In the genomic region with DNA sequence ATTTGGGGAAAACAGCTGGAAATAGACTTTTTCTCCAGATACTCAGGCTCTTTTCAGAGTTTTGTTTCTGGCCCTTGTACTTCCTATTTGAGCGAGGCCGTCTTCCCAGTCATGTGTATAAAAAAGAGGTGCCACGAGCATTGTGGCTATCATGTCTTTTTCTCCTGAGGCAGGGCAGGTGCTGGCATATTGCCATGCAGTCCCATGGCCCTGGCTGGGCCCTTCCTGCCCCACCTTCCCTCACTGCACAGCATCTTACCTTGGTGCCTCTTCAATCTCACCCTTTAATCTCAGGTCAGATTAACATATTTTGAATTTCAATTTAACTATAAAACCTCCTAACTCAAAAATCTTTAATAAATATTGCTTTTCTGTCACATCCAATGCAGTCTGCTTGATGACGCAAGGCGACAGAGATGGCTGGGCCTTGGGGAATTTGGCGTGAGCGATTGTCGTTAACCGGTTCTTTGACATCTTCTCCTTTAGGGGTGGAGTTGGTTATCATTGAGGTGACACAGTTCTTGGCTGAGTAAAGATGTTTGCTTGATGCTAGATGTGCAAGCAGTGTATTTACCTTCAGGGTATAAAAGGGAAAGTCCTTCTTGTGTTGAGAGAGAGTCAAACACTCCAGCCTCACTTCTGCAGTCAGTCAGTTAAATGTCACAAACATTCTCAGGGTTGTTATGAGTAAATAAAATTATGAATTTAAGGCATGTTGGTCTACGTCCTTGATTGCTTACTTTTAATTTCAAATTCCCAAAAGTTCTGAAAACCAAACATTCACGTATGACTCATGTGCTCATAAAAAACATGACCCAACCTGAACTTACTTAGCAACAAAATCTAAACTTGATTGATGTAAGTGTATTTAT, we compare ENCODE assay signal across 14 cellular contexts.
DNase-seq lines count a peak whose midpoint lies in the region; TF ChIP-seq lines count a peak whose summit lies in the region.
"Had no signal": no experiment of that assay in that cellular context is flagged by ENCODE, and none has a peak within 500 bp of the region (broad histone marks: within the 10 kb centered on the region; RNA-seq: fewer than 3 reads in every experiment).

No MANE protein-coding gene starts in this region.

- H3K4me3 ChIP-seq in adipocyte (ENCODE audit: low read length) (no peak overlapping the region), fibroblast of villous mesenchyme (ENCODE audit: low read depth, low read length) (no peak overlapping the region), tibial artery (no peak overlapping the region)
- H3K4me3 ChIP-seq: cardiac muscle cell had no signal

- intact Hi-C loops in tibial artery (cut with DNase I; ENCODE audit: low total_unique reads): no loop called here

- peaks cover 45% of the 10 kb centered on the region for H3K4me1 ChIP-seq in adipocyte (ENCODE audit: control insufficient read depth, insufficient read depth, low read length)
- peaks cover 0 to 44% (median 17%) of the 10 kb centered on the region in 4 donors for H3K4me1 ChIP-seq in tibial artery

- no peaks in the 10 kb centered on the region for H3K9me3 ChIP-seq in adipocyte (ENCODE audit: control insufficient read depth, low read length)
- H3K9me3 ChIP-seq in tibial artery: no peaks in the 10 kb centered on the region

- DNase-seq in NCI-H510A treated with DMSO at 0.1 percent for 48 hours (lab: John Stamatoyannopoulos, UW): peak; percentile 30
- no peak for DNase-seq in NCI-H510A (lab: John Stamatoyannopoulos, UW)
- DNase-seq in adipocyte (ENCODE audit: low read depth): peak; percentile 59
- peak; percentile 80 for DNase-seq in fibroblast of villous mesenchyme (ENCODE audit: low read depth)
- no peak for DNase-seq in tibial artery
- no peak for DNase-seq in cerebellar nuclear complex (lab: John Stamatoyannopoulos, UW)
- DNase-seq in HK-2 (ENCODE audit: unreplicated experiment): no peak
- DNase-seq in effector CD8-positive, alpha-beta T cell (lab: John Stamatoyannopoulos, UW): no peak
- DNase-seq: activated CD8-positive, alpha-beta T cell treated with anti-CD3 and anti-CD28 coated beads, Interleukin-2, amount 10 ng/mL, durations not matched to agents 7 days and 5 days; activated gamma-delta T cell treated with Interleukin-2 at 50 U/mL for 16 hours; NCI-H1417 treated with DMSO at 0.1 percent for 48 hours; NCI-H774; occipital lobe had no signal

- H3K36me3 ChIP-seq in adipocyte (ENCODE audit: control insufficient read depth, insufficient read depth, low read length, severe bottlenecking) (no peaks in the 10 kb centered on the region), tibial artery (no peaks in the 10 kb centered on the region)
- H3K36me3 ChIP-seq: cardiac muscle cell had no signal

- H3K27me3 ChIP-seq in adipocyte (replicated peaks; ENCODE audit: control insufficient read depth, insufficient read depth, low read length) (no peaks in the 10 kb centered on the region), tibial artery (no peaks in the 10 kb centered on the region)
- H3K27me3 ChIP-seq: cardiac muscle cell had no signal

- no peak overlapping the region for H3K9ac ChIP-seq in adipocyte (ENCODE audit: low read length)

- no peak for TF ChIP-seq CTCF in fibroblast of villous mesenchyme (IDR thresholded peaks at IDR 0.05; ENCODE audit: insufficient read depth, low read depth, low read length)
- no peak for TF ChIP-seq CTCF in tibial artery (IDR thresholded peaks at IDR 0.05)

- H3K27ac ChIP-seq in tibial artery: peak overlapping the region; percentile 6 to 84
- H3K27ac ChIP-seq: cardiac muscle cell had no signal

Comparison
In these comparisons a context has a peak if more than half of its experiments do, and no peak if none do; other contexts are left out.
1. DNase-seq: peak in NCI-H510A treated with DMSO at 0.1 percent for 48 hours (single experiment), adipocyte (single experiment) and fibroblast of villous mesenchyme (single experiment); none in NCI-H510A (single experiment), tibial artery (0 of 2), cerebellar nuclear complex (0 of 2), HK-2 (single experiment) and effector CD8-positive, alpha-beta T cell (single experiment).